8 cellular contexts compared by ENCODE assay signal in the genomic region with DNA sequence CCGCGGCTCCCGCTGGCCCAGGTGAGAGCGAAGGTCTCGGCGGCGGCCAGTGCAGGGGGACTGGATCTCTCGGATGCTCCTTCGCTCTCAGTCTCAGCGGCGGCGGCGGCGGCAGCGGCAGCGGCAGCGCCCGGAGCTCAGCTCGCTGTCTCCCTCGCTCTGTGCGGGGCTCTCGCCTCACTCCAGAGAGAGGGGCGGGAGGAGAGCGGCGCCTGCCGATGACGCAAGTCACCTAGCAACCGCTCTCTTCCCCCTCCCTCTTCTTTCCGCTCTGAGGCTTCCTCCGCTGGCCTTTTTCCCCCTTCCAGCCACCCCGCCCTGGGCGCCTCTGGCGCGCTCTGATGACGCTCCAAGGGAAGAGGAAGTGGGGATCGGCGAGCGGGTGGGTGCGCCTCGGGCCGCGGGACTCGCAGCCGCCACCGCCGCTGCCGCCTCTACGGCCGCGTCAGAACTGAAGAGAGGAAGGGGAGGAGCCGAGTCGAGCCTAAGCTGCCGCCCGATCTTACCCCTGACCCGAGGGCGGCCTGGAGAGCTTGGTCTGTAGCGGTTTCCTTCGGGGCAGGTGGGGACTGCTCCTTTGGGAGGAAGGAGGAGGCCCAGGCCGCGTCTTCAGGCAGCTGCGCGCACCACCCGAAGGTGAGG. TPM values are rescaled to one million over a fixed set of nuclear protein-coding genes. Genes with fewer than 3 reads are reported as not detected.
DNase-seq lines count a peak whose midpoint lies in the region; ATAC-seq and TF ChIP-seq lines count a peak whose summit lies in the region.

A gene with protein sequence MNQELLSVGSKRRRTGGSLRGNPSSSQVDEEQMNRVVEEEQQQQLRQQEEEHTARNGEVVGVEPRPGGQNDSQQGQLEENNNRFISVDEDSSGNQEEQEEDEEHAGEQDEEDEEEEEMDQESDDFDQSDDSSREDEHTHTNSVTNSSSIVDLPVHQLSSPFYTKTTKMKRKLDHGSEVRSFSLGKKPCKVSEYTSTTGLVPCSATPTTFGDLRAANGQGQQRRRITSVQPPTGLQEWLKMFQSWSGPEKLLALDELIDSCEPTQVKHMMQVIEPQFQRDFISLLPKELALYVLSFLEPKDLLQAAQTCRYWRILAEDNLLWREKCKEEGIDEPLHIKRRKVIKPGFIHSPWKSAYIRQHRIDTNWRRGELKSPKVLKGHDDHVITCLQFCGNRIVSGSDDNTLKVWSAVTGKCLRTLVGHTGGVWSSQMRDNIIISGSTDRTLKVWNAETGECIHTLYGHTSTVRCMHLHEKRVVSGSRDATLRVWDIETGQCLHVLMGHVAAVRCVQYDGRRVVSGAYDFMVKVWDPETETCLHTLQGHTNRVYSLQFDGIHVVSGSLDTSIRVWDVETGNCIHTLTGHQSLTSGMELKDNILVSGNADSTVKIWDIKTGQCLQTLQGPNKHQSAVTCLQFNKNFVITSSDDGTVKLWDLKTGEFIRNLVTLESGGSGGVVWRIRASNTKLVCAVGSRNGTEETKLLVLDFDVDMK (minus strand): TSS at position 190 of the 642 bp plus-strand sequence. CDS start 124,289 bp downstream, outside the sequence.

- DNase-seq in AML-193 (lab: John Stamatoyannopoulos, UW), result peak; percentile 94 to 97
- peak; percentile 88 for DNase-seq in NCI-H510A treated with DMSO at 0.1 percent for 48 hours (lab: John Stamatoyannopoulos, UW)
- peak; percentile 97 for DNase-seq in activated CD4-positive, alpha-beta T cell treated with anti-CD3 and anti-CD28 coated beads for 24 hours (ENCODE audit: low read depth in 2 of 2)
- peak; percentile 99 for DNase-seq in chondrocyte (ENCODE audit: low spot score)
- peak; percentile 97 for DNase-seq in kidney glomerular epithelial cell (lab: John Stamatoyannopoulos, UW)
- peak; percentile 96 for DNase-seq in stimulated activated CD4-positive, alpha-beta T cell treated with anti-CD3 and anti-CD28 coated beads, Interleukin-1b, Interleukin-23, amount 100 ng/mL, for 1 hour (ENCODE audit: low read depth in 2 of 2)

- H3K27ac Mint-ChIP-seq in chondrocyte (ENCODE audit: unreplicated experiment), result peak within 1 kb of the TSS; percentile 94

- TF ChIP-seq POLR2A in GM19193 (IDR thresholded peaks at IDR 0.05; ENCODE audit: extremely low read depth, insufficient read depth, insufficient read length), result peak; percentile 81

- peak within 1 kb of the TSS; percentile 86 for H3K4me3 Mint-ChIP-seq in chondrocyte (ENCODE audit: unreplicated experiment)

- H3K9me3 Mint-ChIP-seq in chondrocyte (ENCODE audit: low read depth), result no peaks in the 10 kb centered on the region

- ATAC-seq in HG03439 (IDR thresholded peaks at IDR 0.05; ENCODE audit: unreplicated experiment), result peak; percentile 84

- TF ChIP-seq CTCF in chondrocyte (IDR thresholded peaks at IDR 0.05), result no peak

- no peaks in the 10 kb centered on the region for H3K36me3 Mint-ChIP-seq in chondrocyte (ENCODE audit: low read depth)

- H3K27me3 Mint-ChIP-seq in chondrocyte (ENCODE audit: low read depth), result no peaks in the 10 kb centered on the region

- H3K4me1 Mint-ChIP-seq in chondrocyte (ENCODE audit: low read depth), result peaks cover 45% of the 10 kb centered on the region

RNA-seq across cellular contexts. Expression of the gene that starts here (rescaled TPM):
- 18.0 to 23.3 TPM (median 21.4 TPM) in 3 replicates for total RNA-seq in chondrocyte

Comparison
In these comparisons a context has a peak if more than half of its experiments do, and no peak if none do; other contexts are left out.
1. Peak in every context shown above with its lines: DNase-seq and ATAC-seq.